Comparison of ENCODE assay signal across 7 cellular contexts in the genomic region with DNA sequence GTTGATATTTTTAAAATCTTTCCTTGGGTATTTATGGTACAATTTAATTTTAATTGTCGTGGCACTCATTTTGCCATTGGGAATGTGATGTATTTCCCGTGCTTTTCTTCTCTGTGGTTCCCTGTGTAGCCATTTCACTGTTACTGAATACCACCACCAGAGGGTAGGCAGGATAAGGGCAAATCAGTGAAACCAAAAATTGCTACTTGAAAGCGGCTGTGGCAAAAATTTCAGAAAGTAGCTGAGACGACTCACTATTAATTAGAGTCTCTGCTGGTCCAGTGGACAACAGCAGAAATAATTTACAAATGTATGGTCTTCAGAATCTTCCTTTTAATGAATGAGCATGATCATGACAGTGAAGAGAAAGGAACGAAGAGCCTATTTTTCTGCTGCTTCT. TPM values are rescaled to one million over a fixed set of nuclear protein-coding genes. Genes with fewer than 3 reads are reported as not detected.
DNase-seq lines count a peak whose midpoint lies in the region; ATAC-seq, FAIRE-seq and TF ChIP-seq lines count a peak whose summit lies in the region.

No MANE protein-coding gene starts in this region.

- H3K4me3 Mint-ChIP-seq in endodermal cell, result no peak overlapping the region

- H3K4me1 Mint-ChIP-seq in endodermal cell, result peaks cover 6% of the 10 kb centered on the region

- no peaks in the 10 kb centered on the region for H3K9me3 Mint-ChIP-seq in endodermal cell

- no peak overlapping the region for H3K4me2 ChIP-seq in parathyroid adenoma (ENCODE audit: low read length)

- H3K9me3 ChIP-seq in endodermal cell (ENCODE audit: control insufficient read depth, low read length) (no peaks in the 10 kb centered on the region), parathyroid adenoma (ENCODE audit: control insufficient read depth, low read length) (no peaks in the 10 kb centered on the region)

- no peaks in the 10 kb centered on the region for H3K79me2 ChIP-seq in parathyroid adenoma

- peak; percentile 70 for ATAC-seq in HG03108 (IDR thresholded peaks at IDR 0.05; ENCODE audit: unreplicated experiment)

- TF ChIP-seq CTCF in endodermal cell (conservative IDR thresholded peaks at IDR 0.05) (peak; percentile 74), parathyroid adenoma (IDR thresholded peaks at IDR 0.05) (peak; percentile 26)

- DNase-seq in GM03348 (ENCODE audit: low spot score), result peak; percentile 17
- DNase-seq in GM19239 (ENCODE audit: insufficient read length, low spot score), result no peak
- DNase-seq in SK-MEL-5 (ENCODE audit: low read depth, low spot score), result peak; percentile 78
- DNase-seq in endodermal cell, result peak; percentile 58
- DNase-seq in NCI-H187 treated with DMSO at 0.1 percent for 48 hours (lab: John Stamatoyannopoulos, UW), result no peak

- FAIRE-seq in GM19239 (lab: Jason Lieb, UNC), result peak; percentile 77

- H3K36me3 Mint-ChIP-seq in endodermal cell (ENCODE audit: low read depth), result no peaks in the 10 kb centered on the region

- in situ Hi-C loops in SK-MEL-5 (cut with HindIII; ENCODE audit: low pct_unique_long_range_greater_than_20kb, low sequenced_read_pairs), result no loop called here

- H3K27ac ChIP-seq in endodermal cell (ENCODE audit: low read depth, low read length) (no peak overlapping the region), parathyroid adenoma (no peak overlapping the region)

- H3K27me3 Mint-ChIP-seq in endodermal cell (ENCODE audit: insufficient read depth), result no peaks in the 10 kb centered on the region

- 66 to 76% methylated on average over 4 to 5 of the region's 5 CpGs for whole genome bisulfite sequencing in endodermal cell (ENCODE audit: insufficient coverage in 1 of 2, insufficient read length in 1 of 2), 2 experiments

- H3K27ac Mint-ChIP-seq in endodermal cell, result no peak overlapping the region

- no peak overlapping the region for H2AFZ ChIP-seq in parathyroid adenoma

- H3K27me3 ChIP-seq in endodermal cell (ENCODE audit: control insufficient read depth, insufficient read depth, low read length, poor library complexity, severe bottlenecking) (no peaks in the 10 kb centered on the region), parathyroid adenoma (ENCODE audit: control insufficient read depth, insufficient read depth, low read length) (no peaks in the 10 kb centered on the region)

- H3K4me1 ChIP-seq in endodermal cell (ENCODE audit: control insufficient read depth, insufficient read depth, low read length) (no peaks in the 10 kb centered on the region), parathyroid adenoma (no peaks in the 10 kb centered on the region)

- H3K36me3 ChIP-seq in endodermal cell (ENCODE audit: control insufficient read depth, insufficient read depth, low read length), result no peaks in the 10 kb centered on the region
- no peaks in the 10 kb centered on the region for H3K36me3 ChIP-seq in parathyroid adenoma (ENCODE audit: control insufficient read depth, insufficient read depth, low read length)

- H3K4me3 ChIP-seq in endodermal cell (ENCODE audit: low read length) (no peak overlapping the region), parathyroid adenoma (ENCODE audit: low read depth, low read length) (no peak overlapping the region)

- no peak overlapping the region for H3K9ac ChIP-seq in endodermal cell (ENCODE audit: extremely low read depth, low read length, poor library complexity, severe bottlenecking)
- no peak overlapping the region for H3K9ac ChIP-seq in parathyroid adenoma

RNA-seq across cellular contexts. Expression of gene MIR17HG, which starts 34.4 kb away (rescaled TPM):
- total RNA-seq in SK-MEL-5 (2014; rRNA removed; shearing (Covaris generic)), result 9.1 and 9.8 TPM in 2 replicates
- 0.31 TPM in 1 of 2 replicates, not detected in the other for polyA plus RNA-seq in SK-MEL-5 (2015; cell fraction: cytosol; rRNA removed)
- 30.2 and 36.4 TPM in 2 replicates for polyA plus RNA-seq in SK-MEL-5 (2015; cell fraction: nucleus; rRNA removed)
- 10 to 100 TPM; 22.8 to 23.0 TPM for total RNA-seq in endodermal cell
- 22.8 TPM for polyA plus RNA-seq in endodermal cell (2013, experiment 1 of 2)
- 23.4 TPM for polyA plus RNA-seq in endodermal cell (2013, experiment 2 of 2)

Comparison
In these comparisons a context has a peak if more than half of its experiments do, and no peak if none do; other contexts are left out.
1. DNase-seq: peak in GM03348 (single experiment), SK-MEL-5 (single experiment) and endodermal cell (single experiment); none in GM19239 (single experiment) and NCI-H187 treated with DMSO at 0.1 percent for 48 hours (single experiment).